Comparison of ENCODE assay signal across 27 cellular contexts in genomic region chr9:82726404-82727276, GRCh38.
A peak's percentile ranks its signal among the peaks of the same experiment; 100 is the strongest.
DNase-seq lines count a peak whose midpoint lies in the region; ATAC-seq, FAIRE-seq and TF ChIP-seq lines count a peak whose summit lies in the region.
"Had no signal": no experiment of that assay in that cellular context is flagged by ENCODE, and none has a peak within 500 bp of the region (broad histone marks: within the 10 kb centered on the region; RNA-seq: fewer than 3 reads in every experiment).

No MANE protein-coding gene starts in this region.

- no peaks in the 10 kb centered on the region for H3K9me1 ChIP-seq in endothelial cell of umbilical vein (replicated peaks; ENCODE audit: control insufficient read depth, extremely low read depth, insufficient read depth, low read length)

- H2AFZ ChIP-seq in endothelial cell of umbilical vein (ENCODE audit: low read depth, low read length) (no peak overlapping the region), SK-N-SH (ENCODE audit: low read depth) (no peak overlapping the region)
- H2AFZ ChIP-seq: GM23338 had no signal

- TF ChIP-seq CTCF in endothelial cell of umbilical vein (IDR thresholded peaks at IDR 0.05; ENCODE audit: extremely low read depth in 1 of 2, insufficient read depth in 1 of 2, low read depth in 1 of 2, low read length in 2 of 2) (no peak), transverse colon (IDR thresholded peaks at IDR 0.05) (no peak), SK-N-SH (IDR thresholded peaks at IDR 0.05) (no peak)

- POLR2A ChIA-PET in endothelial cell of umbilical vein (lab: Charles Lee) (no interaction called here), SK-N-SH (lab: Yijun Ruan, JAX) (no interaction called here)

- peak; percentile 64 for ATAC-seq in GM19463 (IDR thresholded peaks at IDR 0.05; ENCODE audit: unreplicated experiment)
- ATAC-seq: CD8-positive, alpha-beta T cell; GM23338; HCT116; SK-N-SH treated with all-trans-retinoic acid at 6 μM for 48 hours; T-cell had no signal

- FAIRE-seq in endothelial cell of umbilical vein (lab: Jason Lieb, UNC), result peak; percentile 42
- FAIRE-seq: A204.1, GM12892, GM18507, HTR-8/SVneo had no signal

- peak overlapping the region in 1 of 11 experiments; percentile 10; a peak in 2 of 22 replicates for H3K27ac ChIP-seq in BLaER1 treated with 17β-estradiol and CSF1 and Interleukin-3, amounts not matched to agents 10 nM and 100 nM
- H3K27ac ChIP-seq in endothelial cell of umbilical vein (ENCODE audit: insufficient read depth, low read depth, low read length), result no peak overlapping the region
- no peak overlapping the region for H3K27ac ChIP-seq in transverse colon
- no peak overlapping the region for H3K27ac ChIP-seq in SK-N-SH (ENCODE audit: low read depth in 2 of 2, low read length in 1 of 2)

- WGBS in transverse colon (ENCODE audit: low coverage in 1 of 2), 2 donors, result 56 to 59% methylated on average over 6 of the region's 6 CpGs
- 19% methylated on average over 6 of the region's 6 CpGs for WGBS in SK-N-SH (ENCODE audit: low lambda C conversion rate)

- dilution Hi-C loops in endothelial cell of umbilical vein (cut with MboI; ENCODE audit: extremely low pct_ligation_motif_present, low sequenced_read_pairs), result no loop called here

- no peaks in the 10 kb centered on the region for H3K9me2 ChIP-seq in SK-N-SH

- no peaks in the 10 kb centered on the region for H3K27me3 ChIP-seq in BLaER1 treated with 17β-estradiol and CSF1 and Interleukin-3, amounts not matched to agents 10 nM and 100 nM
- H3K27me3 ChIP-seq in endothelial cell of umbilical vein (ENCODE audit: control insufficient read depth in 2 of 2, insufficient read depth in 2 of 2, low read length in 2 of 2) (no peaks in the 10 kb centered on the region), transverse colon (no peaks in the 10 kb centered on the region), SK-N-SH (ENCODE audit: insufficient read depth) (no peaks in the 10 kb centered on the region)
- H3K27me3 ChIP-seq: MG63 had no signal

- TF ChIP-seq RAD21 in SK-N-SH (IDR thresholded peaks at IDR 0.05; ENCODE audit: low read length), result no peak

- H3K4me2 ChIP-seq in BLaER1 treated with 17β-estradiol and CSF1 and Interleukin-3, amounts not matched to agents 10 nM and 100 nM, result peak overlapping the region in 8 of 11 experiments; percentile 23 to 56 (median 51); a peak in 17 of 22 replicates
- H3K4me2 ChIP-seq in endothelial cell of umbilical vein (ENCODE audit: insufficient read depth, low read length), result no peak overlapping the region
- no peak overlapping the region for H3K4me2 ChIP-seq in SK-N-SH
- H3K4me2 ChIP-seq: GM23338 had no signal

- no peaks in the 10 kb centered on the region for H3K36me3 ChIP-seq in BLaER1 treated with 17β-estradiol and CSF1 and Interleukin-3, amounts not matched to agents 10 nM and 100 nM
- H3K36me3 ChIP-seq in endothelial cell of umbilical vein (ENCODE audit: control insufficient read depth in 2 of 2, extremely low read depth in 1 of 2, insufficient read depth in 2 of 2, low read length in 2 of 2) (no peaks in the 10 kb centered on the region), transverse colon (no peaks in the 10 kb centered on the region), SK-N-SH (replicated peaks in 1 of 2; ENCODE audit: control insufficient read depth in 1 of 2, insufficient read depth in 2 of 2, low read length in 1 of 2) (no peaks in the 10 kb centered on the region)
- H3K36me3 ChIP-seq: MG63 had no signal

- H3K4me1 ChIP-seq in BLaER1 treated with 17β-estradiol and CSF1 and Interleukin-3, amounts not matched to agents 10 nM and 100 nM, result peaks cover 8 to 20% (median 12%) of the 10 kb centered on the region in 10 experiments
- no peaks in the 10 kb centered on the region for H3K4me1 ChIP-seq in endothelial cell of umbilical vein (ENCODE audit: control insufficient read depth, extremely low read depth, insufficient read depth, low read length)
- no peaks in the 10 kb centered on the region for H3K4me1 ChIP-seq in transverse colon
- H3K4me1 ChIP-seq in SK-N-SH (ENCODE audit: control insufficient read depth in 1 of 2, insufficient read depth in 2 of 2, low read depth in 1 of 2, low read length in 1 of 2), result no peaks in the 10 kb centered on the region

- no TSS peak for BruUV-seq in endothelial cell of umbilical vein (replicated peaks; lab: Mats Ljungman, UMichigan)

- TF ChIP-seq POLR2A in endothelial cell of umbilical vein (IDR thresholded peaks at IDR 0.05; ENCODE audit: low read depth, low read length) (no peak), transverse colon (IDR thresholded peaks at IDR 0.05) (no peak)

- no peaks in the 10 kb centered on the region for H4K20me1 ChIP-seq in BLaER1 treated with 17β-estradiol and CSF1 and Interleukin-3, amounts not matched to agents 10 nM and 100 nM
- no peaks in the 10 kb centered on the region for H4K20me1 ChIP-seq in endothelial cell of umbilical vein (replicated peaks; ENCODE audit: control insufficient read depth, extremely low read depth, insufficient read depth, low read length)
- H4K20me1 ChIP-seq in SK-N-SH (ENCODE audit: insufficient read depth), result no peaks in the 10 kb centered on the region

- H3K9me3 ChIP-seq in BLaER1 treated with 17β-estradiol and CSF1 and Interleukin-3, amounts not matched to agents 10 nM and 100 nM (replicated peaks in 1 of 11), result peaks cover 0 to 12% (median 0%) of the 10 kb centered on the region in 11 experiments; a peak in 3 of 22 replicates
- H3K9me3 ChIP-seq in endothelial cell of umbilical vein (replicated peaks; ENCODE audit: control insufficient read depth, insufficient read depth, low read length) (peaks cover 3% of the 10 kb centered on the region), transverse colon (no peaks in the 10 kb centered on the region), SK-N-SH (no peaks in the 10 kb centered on the region)
- H3K9me3 ChIP-seq: MG63 had no signal

- in situ Hi-C loops in transverse colon (cut with MboI; ENCODE audit: low pct_ligation_motif_present in 1 of 4, low pct_unique_long_range_greater_than_20kb in 1 of 4, low sequenced_read_pairs in 3 of 4), result no loop called here

- peak; percentile 3 for DNase-seq in M059J (ENCODE audit: low read depth)
- DNase-seq in endothelial cell of umbilical vein (ENCODE audit: low read depth, low spot score), result no peak
- DNase-seq in transverse colon, result no peak
- no peak for DNase-seq in NCI-H128 (lab: John Stamatoyannopoulos, UW; ENCODE audit: unreplicated experiment)
- no peak for DNase-seq in SK-N-SH
- DNase-seq: CD8-positive, alpha-beta T cell; DMS53; EL; IMR-90; Karpas-422; MG63; NCI-H1092 treated with DMSO at 0.1 percent for 48 hours; NCI-H1694; NCI-H2081 treated with DMSO at 0.1 percent for 48 hours; NCI-H446 treated with DMSO at 0.1 percent for 48 hours; NK-92 treated with Interleukin-12 subunit alpha and Interleukin-12 subunit beta, amount 100 ng/mL, for 24 hours; SHP77 treated with DMSO at 0.1 percent for 48 hours; T-cell had no signal

- no peaks in the 10 kb centered on the region for H3F3A ChIP-seq in SK-N-SH (replicated peaks; ENCODE audit: insufficient read depth)

- intact Hi-C loops in endothelial cell of umbilical vein (cut with micrococcal nuclease), result no loop called here
- intact Hi-C loops in transverse colon (cut with DNase I; ENCODE audit: low total_unique reads), result loop anchor here (10.0 kb wide), 1 partner anchor 348 kb away; no protein-coding TSS in a partner anchor

- TF ChIP-seq EP300 in transverse colon (IDR thresholded peaks at IDR 0.05; ENCODE audit: low read depth) (no peak), SK-N-SH (IDR thresholded peaks at IDR 0.05; ENCODE audit: borderline replicate concordance in 1 of 2, low read depth in 1 of 2, low read length in 1 of 2) (no peak)

- no peak overlapping the region for H3K9ac ChIP-seq in BLaER1 treated with 17β-estradiol and CSF1 and Interleukin-3, amounts not matched to agents 10 nM and 100 nM
- H3K9ac ChIP-seq in endothelial cell of umbilical vein (replicated peaks; ENCODE audit: extremely low read depth, insufficient read depth, low read length) (no peak overlapping the region), SK-N-SH (no peak overlapping the region)

- H3K4me3 ChIP-seq in BLaER1 treated with 17β-estradiol and CSF1 and Interleukin-3, amounts not matched to agents 10 nM and 100 nM, result no peak overlapping the region
- H3K4me3 ChIP-seq in endothelial cell of umbilical vein (replicated peaks in 1 of 3; ENCODE audit: insufficient read depth in 1 of 3, low read depth in 1 of 3, low read length in 3 of 3), result no peak overlapping the region
- H3K4me3 ChIP-seq in transverse colon, result no peak overlapping the region
- no peak overlapping the region for H3K4me3 ChIP-seq in SK-N-SH (ENCODE audit: low read depth in 2 of 2, low read length in 1 of 2)
- H3K4me3 ChIP-seq: GM23338, MG63 had no signal

- H3K79me2 ChIP-seq in endothelial cell of umbilical vein (ENCODE audit: control insufficient read depth, insufficient read depth, low read length) (no peaks in the 10 kb centered on the region), SK-N-SH (ENCODE audit: insufficient read depth) (no peaks in the 10 kb centered on the region)

- CTCF ChIA-PET in endothelial cell of umbilical vein (lab: Charles Lee), result no interaction called here
- CTCF ChIA-PET in SK-N-SH (lab: Yijun Ruan, JAX), result no interaction called here

TF ChIP-seq in endothelial cell of umbilical vein, 7 proteins besides CTCF, POLR2A, EP300 and RAD21:
- no peak for TF ChIP-seq MYC (IDR thresholded peaks at IDR 0.05; ENCODE audit: low read depth, low read length)

TF ChIP-seq in SK-N-SH, 30 proteins besides CTCF, POLR2A, EP300 and RAD21:
- TF ChIP-seq JUND (IDR thresholded peaks at IDR 0.05) (no peak), RCOR1 (IDR thresholded peaks at IDR 0.05; ENCODE audit: low read length) (no peak), ELF1 (IDR thresholded peaks at IDR 0.05) (no peak), NFIC (IDR thresholded peaks at IDR 0.05; ENCODE audit: borderline replicate concordance) (no peak), MEF2A (IDR thresholded peaks at IDR 0.05; ENCODE audit: borderline replicate concordance, low read depth) (no peak), YY1 (IDR thresholded peaks at IDR 0.05; ENCODE audit: low read depth) (no peak), CHD2 (IDR thresholded peaks at IDR 0.05; ENCODE audit: low read length, partially characterized antibody) (no peak), SIN3A (IDR thresholded peaks at IDR 0.05; ENCODE audit: borderline replicate concordance, low read depth, low read length) (no peak)

Comparison
In these comparisons a context has a peak if more than half of its experiments do, and no peak if none do; other contexts are left out.
1. H3K4me2 ChIP-seq: peak in BLaER1 treated with 17β-estradiol and CSF1 and Interleukin-3, amounts not matched to agents 10 nM and 100 nM (8 of 11); none in endothelial cell of umbilical vein (single experiment) and SK-N-SH (single experiment).